ENCODE assay signal across 8 cellular contexts in genomic region chr12:34022079-34022830, GRCh38. TPM values are rescaled to one million over a fixed set of nuclear protein-coding genes. Genes with fewer than 3 reads are reported as not detected.
DNase-seq lines count a peak whose midpoint lies in the region; ATAC-seq and TF ChIP-seq lines count a peak whose summit lies in the region.

Gene ALG10, plus strand, starts transcription at chr12:34022496. Its CDS starts 104 bp downstream, at chr12:34022600.

- H3K27me3 ChIP-seq in HUES64 (ENCODE audit: insufficient read depth, low read length) (no peaks in the 10 kb centered on the region), OCI-LY1 (ENCODE audit: insufficient read depth, low read length) (no peaks in the 10 kb centered on the region)

- H3K79me2 ChIP-seq in OCI-LY1 (ENCODE audit: insufficient read depth, low read length): peaks cover 8% of the 10 kb centered on the region

- peak; percentile 99 for ATAC-seq in GM21447 (IDR thresholded peaks at IDR 0.05; ENCODE audit: unreplicated experiment)

- H3K27me3 Mint-ChIP-seq in endothelial cell (ENCODE audit: unreplicated experiment) (no peaks in the 10 kb centered on the region), mesothelial cell of epicardium (ENCODE audit: low read depth) (no peaks in the 10 kb centered on the region)

- H3K27ac Mint-ChIP-seq in endothelial cell (ENCODE audit: unreplicated experiment) (peak within 1 kb of the TSS; percentile 99), mesothelial cell of epicardium (peak within 1 kb of the TSS; percentile 94)

- TF ChIP-seq CTCF in OCI-LY1 (IDR thresholded peaks at IDR 0.05; ENCODE audit: low read length) (peak; percentile 72), endothelial cell (IDR thresholded peaks at IDR 0.05; ENCODE audit: unreplicated experiment) (peak; percentile 88), mesothelial cell of epicardium (IDR thresholded peaks at IDR 0.05; ENCODE audit: unreplicated experiment) (peak; percentile 91)

- H3K36me3 Mint-ChIP-seq in endothelial cell (ENCODE audit: low read depth, unreplicated experiment) (no peaks in the 10 kb centered on the region), mesothelial cell of epicardium (peaks cover 2% of the 10 kb centered on the region)

- H3K4me2 ChIP-seq in OCI-LY1 (ENCODE audit: low read length): peak within 1 kb of the TSS; percentile 100

- under 1% methylated on average over 43 of the region's 44 CpGs for WGBS in HUES64

- H3K9me3 Mint-ChIP-seq in endothelial cell (ENCODE audit: unreplicated experiment) (no peaks in the 10 kb centered on the region), mesothelial cell of epicardium (no peaks in the 10 kb centered on the region)

- H3K36me3 ChIP-seq in HUES64 (ENCODE audit: insufficient read depth, low read length) (peaks cover 15% of the 10 kb centered on the region; the same call in 1 of the 2 replicates), OCI-LY1 (ENCODE audit: insufficient read depth, low read length) (no peaks in the 10 kb centered on the region; the same call in 1 of the 2 replicates)

- H3K4me3 ChIP-seq in HUES64 (ENCODE audit: low read length): peak within 1 kb of the TSS; percentile 73
- peak within 1 kb of the TSS; percentile 98 for H3K4me3 ChIP-seq in OCI-LY1 (ENCODE audit: low read depth, low read length, poor library complexity, severe bottlenecking)

- no peaks in the 10 kb centered on the region for H4K20me1 ChIP-seq in OCI-LY1 (ENCODE audit: insufficient read depth, low read length)

- no peaks in the 10 kb centered on the region for H3K9me2 ChIP-seq in OCI-LY1 (ENCODE audit: low read depth, low read length)

- no peaks in the 10 kb centered on the region for H3F3A ChIP-seq in OCI-LY1 (ENCODE audit: insufficient read depth, low read length)

- H3K9me3 ChIP-seq in HUES64 (ENCODE audit: insufficient read depth, low read depth, low read length) (no peaks in the 10 kb centered on the region), OCI-LY1 (ENCODE audit: low read length) (no peaks in the 10 kb centered on the region)

- H3K4me3 Mint-ChIP-seq in endothelial cell (ENCODE audit: unreplicated experiment) (peak within 1 kb of the TSS; percentile 88), mesothelial cell of epicardium (peak within 1 kb of the TSS; percentile 85)

- peak within 1 kb of the TSS; percentile 72 for H3K27ac ChIP-seq in HUES64 (ENCODE audit: low read depth, low read length)
- peak within 1 kb of the TSS; percentile 25 for H3K27ac ChIP-seq in OCI-LY1 (ENCODE audit: low read depth, low read length, poor library complexity, severe bottlenecking)

- H2AFZ ChIP-seq in OCI-LY1 (ENCODE audit: low read length): peak within 1 kb of the TSS; percentile 100

- peak within 1 kb of the TSS; percentile 88 for H3K9ac ChIP-seq in HUES64 (ENCODE audit: low read depth, low read length)
- H3K9ac ChIP-seq in OCI-LY1 (ENCODE audit: low read length): peak within 1 kb of the TSS; percentile 98

- H3K4me1 ChIP-seq in HUES64 (ENCODE audit: insufficient read depth, low read length) (0 out of 2 replicates have a peak, but pooled peaks cover 3% of the 10 kb centered on the region), OCI-LY1 (ENCODE audit: insufficient read depth, low read length, severe bottlenecking) (peaks cover 22% of the 10 kb centered on the region)

- peaks cover 23% of the 10 kb centered on the region for H3K4me1 Mint-ChIP-seq in endothelial cell (ENCODE audit: unreplicated experiment)
- peaks cover 26% of the 10 kb centered on the region for H3K4me1 Mint-ChIP-seq in mesothelial cell of epicardium

- peak; percentile 97 for DNase-seq in DMS 273 (lab: John Stamatoyannopoulos, UW; ENCODE audit: unreplicated experiment)
- peak; percentile 94 for DNase-seq in activated CD8-positive, alpha-beta memory T cell treated with anti-CD3 and anti-CD28 coated beads, Interleukin-2, amount 50 U/mL, for 4 hours
- peak; percentile 91 for DNase-seq in endothelial cell (ENCODE audit: low spot score)
- peak; percentile 84 to 91 for DNase-seq in mesothelial cell of epicardium (ENCODE audit: low spot score in 2 of 2, unreplicated experiment in 2 of 2)
- DNase-seq in stimulated activated CD8-positive, alpha-beta memory T cell treated with anti-CD3 and anti-CD28 coated beads, Interleukin-15, amount 100 ng/mL, for 48 hours (ENCODE audit: low read depth in 2 of 2): peak; percentile 89 to 91

RNA-seq across cellular contexts. Expression of gene ALG10, which starts in this region (rescaled TPM):
- polyA plus RNA-seq in HUES64 (2013, experiment 1 of 2): 6.2 TPM
- polyA plus RNA-seq in HUES64 (2013, experiment 2 of 2): 6.5 TPM
- total RNA-seq in endothelial cell (ENCODE audit: unreplicated experiment) (11.8 TPM), mesothelial cell of epicardium (13.7 to 15.1 TPM (median 13.7 TPM) in 3 replicates)

Comparison
In these comparisons a context has a peak if more than half of its experiments do, and no peak if none do; other contexts are left out.
1. Peak in every context shown above with its lines: DNase-seq, ATAC-seq, H3K4me3 ChIP-seq and H3K27ac ChIP-seq.